In the genomic region with DNA sequence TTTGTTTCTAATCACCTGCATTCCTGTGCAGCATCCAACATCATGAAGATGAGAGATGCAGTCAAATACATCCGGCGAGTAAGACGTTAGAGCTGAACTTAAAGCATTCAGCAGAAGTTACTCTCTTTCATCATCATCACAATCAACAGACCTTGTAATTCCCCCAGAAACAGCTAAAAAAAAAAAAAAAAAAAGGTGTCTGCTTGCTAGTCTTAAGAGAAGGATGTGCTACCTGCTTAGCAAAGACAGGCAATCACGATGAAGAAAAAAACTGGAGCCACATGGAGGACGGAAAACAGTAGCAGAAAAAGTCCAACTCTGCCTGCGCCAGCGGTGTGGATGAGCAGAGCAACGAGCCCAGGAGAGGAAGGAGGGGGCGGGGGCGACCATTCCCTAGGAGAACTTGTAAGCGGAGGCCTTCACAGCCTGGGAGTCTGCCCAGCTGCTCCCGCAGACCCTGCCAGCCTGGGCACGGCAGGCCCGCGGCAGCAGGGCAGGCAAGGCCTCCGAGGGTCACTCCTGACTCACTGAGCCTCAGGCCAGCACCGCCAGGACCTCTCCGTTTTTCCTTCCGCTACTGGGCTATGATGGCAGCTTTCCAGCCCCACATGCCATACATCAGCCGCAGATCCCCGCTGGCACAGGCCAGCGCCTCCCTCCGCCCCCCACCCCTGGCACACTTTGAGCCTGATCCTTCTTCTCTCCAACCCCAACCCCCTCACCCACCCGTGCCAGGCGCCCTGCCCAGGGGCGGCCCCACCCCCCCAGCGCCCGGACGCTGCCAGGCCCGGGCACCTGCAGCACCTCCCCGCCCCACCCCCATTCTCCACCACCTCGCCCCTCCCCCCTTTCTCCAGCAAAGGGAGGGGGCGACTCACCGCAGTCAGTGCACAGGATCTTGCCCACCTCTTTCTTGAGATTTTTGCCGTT, we compare ENCODE assay signal across 8 cellular contexts. TPM values are rescaled to one million over a fixed set of nuclear protein-coding genes. Genes with fewer than 3 reads are reported as not detected.
DNase-seq lines count a peak whose midpoint lies in the region; ATAC-seq and TF ChIP-seq lines count a peak whose summit lies in the region.

No MANE protein-coding gene starts in this region.

- no peaks in the 10 kb centered on the region for H3K9me3 Mint-ChIP-seq in activated CD4-positive, alpha-beta memory T cell treated with anti-CD3 and anti-CD28 coated beads, Interleukin-2, amount 10 ng/mL, durations not matched to agents 7 days and 5 days
- no peaks in the 10 kb centered on the region for H3K9me3 Mint-ChIP-seq in natural killer cell treated with Interleukin-12 subunit alpha and Interleukin-12 subunit beta and Interleukin-15 and Interleukin-18, amount 100 ng/mL, for 72 hours

- POLR2A ChIA-PET in activated CD4-positive, alpha-beta memory T cell treated with anti-CD3 and anti-CD28 coated beads, Interleukin-2, amount 10 ng/mL, durations not matched to agents 7 days and 5 days (lab: Charles Lee): interaction anchor here (0.8 kb wide), 1 partner anchor 30 kb away, joined by 3 read pairs; no protein-coding TSS in a partner anchor

- TF ChIP-seq CTCF in foreskin fibroblast (IDR thresholded peaks at IDR 0.05; ENCODE audit: low read depth, low read length): no peak

- ATAC-seq in natural killer cell treated with Interleukin-12 subunit alpha and Interleukin-12 subunit beta and Interleukin-15 and Interleukin-18, amount 100 ng/mL, for 72 hours: no peak
- ATAC-seq in GM19035 (IDR thresholded peaks at IDR 0.05; ENCODE audit: unreplicated experiment): no peak

- peaks cover 17% of the 10 kb centered on the region for H3K4me1 Mint-ChIP-seq in activated CD4-positive, alpha-beta memory T cell treated with anti-CD3 and anti-CD28 coated beads, Interleukin-2, amount 10 ng/mL, durations not matched to agents 7 days and 5 days
- peaks cover 10 to 19% of the 10 kb centered on the region in 2 donors for H3K4me1 Mint-ChIP-seq in natural killer cell treated with Interleukin-12 subunit alpha and Interleukin-12 subunit beta and Interleukin-15 and Interleukin-18, amount 100 ng/mL, for 72 hours (ENCODE audit: low read depth in 2 of 2)

- in situ Hi-C loops in Caki2 (cut with HindIII; ENCODE audit: low pct_unique_long_range_greater_than_20kb, low sequenced_read_pairs): no loop called here

- no peak overlapping the region for H3K27ac Mint-ChIP-seq in activated CD4-positive, alpha-beta memory T cell treated with anti-CD3 and anti-CD28 coated beads, Interleukin-2, amount 10 ng/mL, durations not matched to agents 7 days and 5 days
- H3K27ac Mint-ChIP-seq in natural killer cell treated with Interleukin-12 subunit alpha and Interleukin-12 subunit beta and Interleukin-15 and Interleukin-18, amount 100 ng/mL, for 72 hours: no peak overlapping the region

- H3K4me3 ChIP-seq in foreskin fibroblast (ENCODE audit: low read depth in 1 of 2, low read length in 2 of 2): peak overlapping the region; percentile 44 to 60

- H3K27me3 Mint-ChIP-seq in activated CD4-positive, alpha-beta memory T cell treated with anti-CD3 and anti-CD28 coated beads, Interleukin-2, amount 10 ng/mL, durations not matched to agents 7 days and 5 days: peaks cover 72% of the 10 kb centered on the region
- peaks cover 43 to 60% of the 10 kb centered on the region in 2 donors for H3K27me3 Mint-ChIP-seq in natural killer cell treated with Interleukin-12 subunit alpha and Interleukin-12 subunit beta and Interleukin-15 and Interleukin-18, amount 100 ng/mL, for 72 hours

- peak overlapping the region; percentile 51 for H3K4me3 Mint-ChIP-seq in activated CD4-positive, alpha-beta memory T cell treated with anti-CD3 and anti-CD28 coated beads, Interleukin-2, amount 10 ng/mL, durations not matched to agents 7 days and 5 days
- H3K4me3 Mint-ChIP-seq in natural killer cell treated with Interleukin-12 subunit alpha and Interleukin-12 subunit beta and Interleukin-15 and Interleukin-18, amount 100 ng/mL, for 72 hours: peak overlapping the region; percentile 63

- CTCF ChIA-PET in activated CD4-positive, alpha-beta memory T cell treated with anti-CD3 and anti-CD28 coated beads, Interleukin-2, amount 10 ng/mL, durations not matched to agents 7 days and 5 days (lab: Charles Lee): interaction anchor here (0.6 to 0.9 kb wide), 3 partner anchors 103 to 389 kb away, joined by 3 to 5 read pairs (median 3); no protein-coding TSS in a partner anchor

- DNase-seq in Caki2 (ENCODE audit: low read depth): peak; percentile 70
- DNase-seq in HS-5 (ENCODE audit: low read depth): peak; percentile 22
- no peak for DNase-seq in activated CD4-positive, alpha-beta memory T cell treated with anti-CD3 and anti-CD28 coated beads, Interleukin-2, amount 10 ng/mL, durations not matched to agents 7 days and 5 days
- peak; percentile 69 to 85 for DNase-seq in foreskin fibroblast
- DNase-seq in natural killer cell treated with Interleukin-12 subunit alpha and Interleukin-12 subunit beta and Interleukin-15 and Interleukin-18, amount 100 ng/mL, for 72 hours (ENCODE audit: low spot score): no peak
- no peak for DNase-seq in middle frontal gyrus (ENCODE audit: extremely low spot score, low spot score)
- DNase-seq in amniotic stem cell (lab: John Stamatoyannopoulos, UW): no peak

- H3K36me3 Mint-ChIP-seq in activated CD4-positive, alpha-beta memory T cell treated with anti-CD3 and anti-CD28 coated beads, Interleukin-2, amount 10 ng/mL, durations not matched to agents 7 days and 5 days (ENCODE audit: low read depth): no peaks in the 10 kb centered on the region
- H3K36me3 Mint-ChIP-seq in natural killer cell treated with Interleukin-12 subunit alpha and Interleukin-12 subunit beta and Interleukin-15 and Interleukin-18, amount 100 ng/mL, for 72 hours: peaks cover 5% of the 10 kb centered on the region

RNA-seq across cellular contexts. Expression of gene NRG2, which starts 1.3 kb away (rescaled TPM):
- 0.96 and 6.8 TPM in 2 replicates for total RNA-seq in Caki2 (2014; rRNA removed; shearing (Covaris generic); ENCODE audit: low replicate concordance)
- not detected for total RNA-seq in activated CD4-positive, alpha-beta memory T cell treated with anti-CD3 and anti-CD28 coated beads, Interleukin-2, amount 10 ng/mL, durations not matched to agents 7 days and 5 days
- total RNA-seq in natural killer cell treated with Interleukin-12 subunit alpha and Interleukin-12 subunit beta and Interleukin-15 and Interleukin-18, amount 100 ng/mL, for 72 hours: not detected

Comparison
In these comparisons a context has a peak if more than half of its experiments do, and no peak if none do; other contexts are left out.
1. DNase-seq: peak in Caki2 (single experiment), HS-5 (single experiment) and foreskin fibroblast (2 of 2); none in activated CD4-positive, alpha-beta memory T cell treated with anti-CD3 and anti-CD28 coated beads, Interleukin-2, amount 10 ng/mL, durations not matched to agents 7 days and 5 days (single experiment), natural killer cell treated with Interleukin-12 subunit alpha and Interleukin-12 subunit beta and Interleukin-15 and Interleukin-18, amount 100 ng/mL, for 72 hours (single experiment), middle frontal gyrus (single experiment) and amniotic stem cell (single experiment).